16 cellular contexts compared by ENCODE assay signal in genomic region chr3:33848624-33849347, GRCh38. TPM values are rescaled to one million over a fixed set of nuclear protein-coding genes. Genes with fewer than 3 reads are reported as not detected.
DNase-seq lines count a peak whose midpoint lies in the region; ATAC-seq, FAIRE-seq and TF ChIP-seq lines count a peak whose summit lies in the region.
"Had no signal": no experiment of that assay in that cellular context is flagged by ENCODE, and none has a peak within 500 bp of the region (broad histone marks: within the 10 kb centered on the region; RNA-seq: fewer than 3 reads in every experiment).

No MANE protein-coding gene starts in this region.

- peaks cover 30% of the 10 kb centered on the region for H3K4me1 ChIP-seq in CD8-positive, alpha-beta T cell (ENCODE audit: insufficient read depth, low read length)
- peaks cover 10% of the 10 kb centered on the region for H3K4me1 ChIP-seq in HepG2 (ENCODE audit: insufficient read depth, low read length)

- no peaks in the 10 kb centered on the region for H3K79me2 ChIP-seq in HepG2 (ENCODE audit: insufficient read depth, low read length)
- H3K79me2 ChIP-seq: hepatocyte had no signal

- intact Hi-C loops in CD8-positive, alpha-beta T cell (cut with DNase I, micrococcal nuclease): no loop called here
- intact Hi-C loops in activated CD8-positive, alpha-beta T cell treated with anti-CD3 and anti-CD28 coated beads for 36 hours (cut with micrococcal nuclease): no loop called here
- intact Hi-C loops in HepG2 (cut with micrococcal nuclease; ENCODE audit: unreplicated experiment): no loop called here

- in situ Hi-C loops in HepG2 (cut with HindIII; ENCODE audit: extremely low pct_ligation_motif_present, low pct_unique_long_range_greater_than_20kb): no loop called here

- no peak overlapping the region for H2AFZ ChIP-seq in HepG2 (ENCODE audit: low read length)
- H2AFZ ChIP-seq: hepatocyte had no signal

- peak overlapping the region; percentile 49 for H3K4me3 Mint-ChIP-seq in CD8-positive, alpha-beta T cell
- H3K4me3 Mint-ChIP-seq in activated CD8-positive, alpha-beta T cell treated with anti-CD3 and anti-CD28 coated beads for 36 hours: no peak overlapping the region
- H3K4me3 Mint-ChIP-seq: brain, naive B cell had no signal

- H3K4me2 ChIP-seq in HepG2 (ENCODE audit: low read depth, low read length): no peak overlapping the region
- H3K4me2 ChIP-seq: hepatocyte had no signal

- ATAC-seq in CD8-positive, alpha-beta T cell: peak; percentile 69
- ATAC-seq in activated CD8-positive, alpha-beta T cell treated with anti-CD3 and anti-CD28 coated beads for 36 hours: peak; percentile 65
- ATAC-seq in HepG2: peak; percentile 50; the same call in 1 of the 3 replicates
- ATAC-seq: left colon had no signal

- CTCF ChIA-PET in CD8-positive, alpha-beta T cell (lab: Charles Lee): no interaction called here
- CTCF ChIA-PET in activated CD8-positive, alpha-beta T cell treated with anti-CD3 and anti-CD28 coated beads for 36 hours (lab: Charles Lee): no interaction called here
- CTCF ChIA-PET in HepG2 (lab: Yijun Ruan, JAX; ENCODE audit: low intra/inter-chr PET ratio, low total read pairs): no interaction called here

- peaks cover 45% of the 10 kb centered on the region for H3K36me3 Mint-ChIP-seq in CD8-positive, alpha-beta T cell
- peaks cover 31% of the 10 kb centered on the region for H3K36me3 Mint-ChIP-seq in activated CD8-positive, alpha-beta T cell treated with anti-CD3 and anti-CD28 coated beads for 36 hours (ENCODE audit: low read depth)

- no peaks in the 10 kb centered on the region for H3K9me3 Mint-ChIP-seq in CD8-positive, alpha-beta T cell
- no peaks in the 10 kb centered on the region for H3K9me3 Mint-ChIP-seq in activated CD8-positive, alpha-beta T cell treated with anti-CD3 and anti-CD28 coated beads for 36 hours
- H3K9me3 Mint-ChIP-seq: brain, naive B cell had no signal

- H3K27ac ChIP-seq in C4-2B (peak overlapping the region; percentile 31; the same call in 1 of the 2 replicates), HepG2 (ENCODE audit: extremely low read length, insufficient read depth, low read length) (no peak overlapping the region)
- peak overlapping the region; percentile 37 for H3K27ac ChIP-seq in CD8-positive, alpha-beta T cell (ENCODE audit: low read depth, low read length)
- H3K27ac ChIP-seq: hepatocyte had no signal

- no peak overlapping the region for H3K4me3 ChIP-seq in CD8-positive, alpha-beta T cell (ENCODE audit: low read depth, low read length)
- H3K4me3 ChIP-seq in HepG2 (replicated peaks in 1 of 3; ENCODE audit: insufficient read depth in 1 of 3, low read depth in 2 of 3, low read length in 3 of 3): no peak overlapping the region
- H3K4me3 ChIP-seq: hepatocyte had no signal

- POLR2A ChIA-PET in CD8-positive, alpha-beta T cell (lab: Charles Lee): interaction anchor here (0.7 to 1.0 kb wide), 3 partner anchors 25 to 51 kb away, joined by 3 to 4 read pairs (median 3); partner anchors contain the start of gene PDCD6IP
- POLR2A ChIA-PET in activated CD8-positive, alpha-beta T cell treated with anti-CD3 and anti-CD28 coated beads for 36 hours (lab: Charles Lee): no interaction called here
- POLR2A ChIA-PET in HepG2 (lab: Yijun Ruan, JAX): no interaction called here

- no peaks in the 10 kb centered on the region for H4K20me1 ChIP-seq in HepG2 (ENCODE audit: insufficient read depth, low read length)

- no peaks in the 10 kb centered on the region for H3K27me3 Mint-ChIP-seq in CD8-positive, alpha-beta T cell (ENCODE audit: low read depth)
- H3K27me3 Mint-ChIP-seq in activated CD8-positive, alpha-beta T cell treated with anti-CD3 and anti-CD28 coated beads for 36 hours: no peaks in the 10 kb centered on the region
- H3K27me3 Mint-ChIP-seq: brain, naive B cell had no signal

- TF ChIP-seq CTCF in C4-2B (conservative IDR thresholded peaks at IDR 0.05): no peak
- no peak for TF ChIP-seq CTCF in CD8-positive, alpha-beta T cell (IDR thresholded peaks at IDR 0.05)
- TF ChIP-seq CTCF in activated CD8-positive, alpha-beta T cell treated with anti-CD3 and anti-CD28 coated beads for 36 hours (IDR thresholded peaks at IDR 0.05): no peak
- TF ChIP-seq CTCF in HepG2 (CRISPR knock-in tag; IDR thresholded peaks at IDR 0.05): no peak

- peaks cover 11% of the 10 kb centered on the region for H3K36me3 ChIP-seq in CD8-positive, alpha-beta T cell (ENCODE audit: insufficient read depth, low read length)
- H3K36me3 ChIP-seq in HepG2 (replicated peaks in 1 of 2; ENCODE audit: control insufficient read depth in 1 of 2, insufficient read depth in 2 of 2, low read length in 2 of 2): peaks cover 5 to 28% of the 10 kb centered on the region in 2 experiments

- DNase-seq in CD8-positive, alpha-beta T cell: peak in 2 of 7 experiments; percentile 20 to 52
- DNase-seq in activated CD8-positive, alpha-beta T cell treated with anti-CD3 and anti-CD28 coated beads for 36 hours: peak; percentile 50
- peak; percentile 43 for DNase-seq in HepG2 (ENCODE audit: low spot score)
- no peak for DNase-seq in COR-L47 (lab: John Stamatoyannopoulos, UW)
- no peak for DNase-seq in DMS 273 (lab: John Stamatoyannopoulos, UW; ENCODE audit: unreplicated experiment)
- DNase-seq in hippocampal formation (lab: John Stamatoyannopoulos, UW): no peak
- DNase-seq in activated CD4-positive, CD25-positive, alpha-beta regulatory T cell (lab: John Stamatoyannopoulos, UW): no peak
- DNase-seq: activated effector memory CD4-positive, alpha-beta T cell treated with Interleukin-2 at 50 U/mL for 16 hours; GF-D8; left colon; naive B cell; NCI-H187 treated with DMSO at 0.1 percent for 48 hours; SW 1271 had no signal

- no peak for FAIRE-seq in HepG2 (lab: Jason Lieb, UNC)

- no TSS peak for BruUV-seq in HepG2 (replicated peaks; lab: Mats Ljungman, UMichigan)

- no peak for TF ChIP-seq POLR2A in HepG2 (IDR thresholded peaks at IDR 0.05; ENCODE audit: insufficient read depth in 1 of 2, low read depth in 2 of 2, low read length in 2 of 2)

- TF ChIP-seq RAD21 in HepG2 (CRISPR knock-in tag; IDR thresholded peaks at IDR 0.05): no peak

- peaks cover 53% of the 10 kb centered on the region for H3K4me1 Mint-ChIP-seq in CD8-positive, alpha-beta T cell (ENCODE audit: low read depth)
- peaks cover 55% of the 10 kb centered on the region for H3K4me1 Mint-ChIP-seq in activated CD8-positive, alpha-beta T cell treated with anti-CD3 and anti-CD28 coated beads for 36 hours (ENCODE audit: low read depth)

- 88% methylated on average over 10 of the region's 10 CpGs for WGBS in HepG2 (ENCODE audit: low lambda C conversion rate)

- H3K27me3 ChIP-seq in CD8-positive, alpha-beta T cell (ENCODE audit: insufficient read depth, low read length): no peaks in the 10 kb centered on the region
- H3K27me3 ChIP-seq in HepG2 (ENCODE audit: control insufficient read depth in 1 of 2, insufficient read depth in 2 of 2, low read length in 2 of 2): no peaks in the 10 kb centered on the region
- H3K27me3 ChIP-seq: hepatocyte had no signal

- H3K27ac Mint-ChIP-seq in CD8-positive, alpha-beta T cell: peak overlapping the region; percentile 95
- peak overlapping the region; percentile 75 for H3K27ac Mint-ChIP-seq in activated CD8-positive, alpha-beta T cell treated with anti-CD3 and anti-CD28 coated beads for 36 hours

- H3K9me3 ChIP-seq in CD8-positive, alpha-beta T cell (ENCODE audit: low read length): no peaks in the 10 kb centered on the region
- H3K9me3 ChIP-seq in HepG2 (ENCODE audit: low read length): no peaks in the 10 kb centered on the region

- no peak overlapping the region for H3K9ac ChIP-seq in HepG2 (ENCODE audit: insufficient read depth, low read depth, low read length)

- TF ChIP-seq EP300 in HepG2 (IDR thresholded peaks at IDR 0.05; ENCODE audit: low read depth in 2 of 2, low read length in 2 of 2): no peak
- no peak for TF ChIP-seq EP300 in HepG2 (CRISPR knock-in tag; IDR thresholded peaks at IDR 0.05; ENCODE audit: borderline replicate concordance)

TF ChIP-seq in HepG2, 621 proteins besides CTCF, POLR2A, EP300 and RAD21 (continues in another document):
- no peak for TF ChIP-seq KLF16 (CRISPR knock-in tag; IDR thresholded peaks at IDR 0.05)
- TF ChIP-seq MTF1 (CRISPR knock-in tag; IDR thresholded peaks at IDR 0.05): no peak
- no peak for TF ChIP-seq ZNF720 (CRISPR knock-in tag; IDR thresholded peaks at IDR 0.05)
- TF ChIP-seq GLI4 (CRISPR knock-in tag; IDR thresholded peaks at IDR 0.05; ENCODE audit: borderline replicate concordance): no peak

RNA-seq across cellular contexts. Expression of gene PDCD6IP, which starts 50.4 kb away (rescaled TPM):
- 10 to 100 TPM; 84.7 to 92.4 TPM for total RNA-seq in CD8-positive, alpha-beta T cell
- total RNA-seq in activated CD8-positive, alpha-beta T cell treated with anti-CD3 and anti-CD28 coated beads for 36 hours: 100 to 1,000 TPM; 139 to 146 TPM
- total RNA-seq in HepG2 (2016; rRNA removed; fragmentation: Illumina TruSeq; extraction: Trizol): 62.5 and 116 TPM in 2 replicates
- 8.2 TPM in 2 replicates for total RNA-seq in HepG2 (2016; cell fraction: cytosol; rRNA removed; fragmentation: Illumina TruSeq; extraction: Trizol; ENCODE audit: low read depth)
- 62.0 and 102 TPM in 2 replicates for total RNA-seq in HepG2 (2016; cell fraction: insoluble cytoplasmic fraction; rRNA removed; fragmentation: Illumina TruSeq; extraction: Trizol)
- total RNA-seq in HepG2 (2016; cell fraction: membrane; rRNA removed; fragmentation: Illumina TruSeq; extraction: Trizol): 13.3 and 16.9 TPM in 2 replicates
- 92.4 and 95.6 TPM in 2 replicates for total RNA-seq in HepG2 (2016; cell fraction: nucleus; rRNA removed; fragmentation: Illumina TruSeq; extraction: Trizol)
- 83.4 and 85.6 TPM in 2 replicates for polyA plus RNA-seq in HepG2 (2011; rRNA removed)
- 27.7 and 44.8 TPM in 2 replicates for polyA plus RNA-seq in HepG2 (2011; cell fraction: cytosol; rRNA removed)
- polyA plus RNA-seq in HepG2 (2011; cell fraction: nucleus; rRNA removed): 81.3 and 96.4 TPM in 2 replicates
- polyA plus RNA-seq in HepG2 (2012): 48.8 and 50.6 TPM in 2 replicates
- polyA plus RNA-seq in HepG2 (2016; cell fraction: cytosol; fragmentation: Illumina TruSeq; extraction: Trizol; ENCODE audit: low read depth): 1.5 and 2.6 TPM in 2 replicates
- 67.4 and 83.3 TPM in 2 replicates for polyA plus RNA-seq in HepG2 (2016; cell fraction: insoluble cytoplasmic fraction; fragmentation: Illumina TruSeq; extraction: Trizol; ENCODE audit: low read depth)
- polyA plus RNA-seq in HepG2 (2016; cell fraction: membrane; fragmentation: Illumina TruSeq; extraction: Trizol; ENCODE audit: low read depth): 4.2 and 5.0 TPM in 2 replicates
- polyA plus RNA-seq in HepG2 (2016; cell fraction: nucleus; fragmentation: Illumina TruSeq; extraction: Trizol; ENCODE audit: insufficient read depth, low read depth): 96.0 and 96.9 TPM in 2 replicates
- 140 and 143 TPM in 2 replicates for polyA minus RNA-seq in HepG2 (2011; rRNA and poly(A)+ RNA removed; ENCODE audit: low replicate concordance)
- polyA minus RNA-seq in HepG2 (2011; cell fraction: cytosol; rRNA and poly(A)+ RNA removed): 97.9 and 112 TPM in 2 replicates
- polyA minus RNA-seq in HepG2 (2011; cell fraction: nucleus; rRNA and poly(A)+ RNA removed): 180 TPM in 2 replicates

Comparison
In these comparisons a context has a peak if more than half of its experiments do, and no peak if none do; other contexts are left out.
1. DNase-seq: peak in activated CD8-positive, alpha-beta T cell treated with anti-CD3 and anti-CD28 coated beads for 36 hours (single experiment) and HepG2 (single experiment); none in COR-L47 (single experiment), DMS 273 (single experiment), hippocampal formation (0 of 2) and activated CD4-positive, CD25-positive, alpha-beta regulatory T cell (0 of 4).
2. Peak in every context shown above with its lines, with median percentiles within 50 percentile points of each other: ATAC-seq.